ENCODE assay signal across 8 cellular contexts in genomic region chr7:30134523-30135270, GRCh38. TPM values are rescaled to one million over a fixed set of nuclear protein-coding genes. Genes with fewer than 3 reads are reported as not detected.
DNase-seq lines count a peak whose midpoint lies in the region; ATAC-seq and TF ChIP-seq lines count a peak whose summit lies in the region.

Gene MTURN, plus strand, starts transcription at chr7:30134986. Its CDS starts 151 bp downstream, at chr7:30135137.

- H3K9me3 Mint-ChIP-seq in GM23338: no peaks in the 10 kb centered on the region
- H3K9me3 Mint-ChIP-seq in natural killer cell treated with Interleukin-12 subunit alpha and Interleukin-12 subunit beta and Interleukin-15 and Interleukin-18, amount 100 ng/mL, for 72 hours: no peaks in the 10 kb centered on the region
- H3K9me3 Mint-ChIP-seq in stimulated activated naive B cell treated with anti-CD40 and anti-IgM and Interleukin-4, amounts not matched to agents 10 μg/mL and 1 μg/mL and 100 μg/mL, for 72 hours: no peaks in the 10 kb centered on the region

- H3K9me3 ChIP-seq in RWPE2 (ENCODE audit: severe bottlenecking): no peaks in the 10 kb centered on the region

- H3K27ac Mint-ChIP-seq in GM23338: peak within 1 kb of the TSS; percentile 91
- H3K27ac Mint-ChIP-seq in natural killer cell treated with Interleukin-12 subunit alpha and Interleukin-12 subunit beta and Interleukin-15 and Interleukin-18, amount 100 ng/mL, for 72 hours: peak within 1 kb of the TSS; percentile 51 to 63
- H3K27ac Mint-ChIP-seq in stimulated activated naive B cell treated with anti-CD40 and anti-IgM and Interleukin-4, amounts not matched to agents 10 μg/mL and 1 μg/mL and 100 μg/mL, for 72 hours: peak within 1 kb of the TSS; percentile 87

- H3K4me3 Mint-ChIP-seq in GM23338: peak within 1 kb of the TSS; percentile 92
- H3K4me3 Mint-ChIP-seq in natural killer cell treated with Interleukin-12 subunit alpha and Interleukin-12 subunit beta and Interleukin-15 and Interleukin-18, amount 100 ng/mL, for 72 hours: peak within 1 kb of the TSS; percentile 92
- peak within 1 kb of the TSS; percentile 93 to 95 for H3K4me3 Mint-ChIP-seq in stimulated activated naive B cell treated with anti-CD40 and anti-IgM and Interleukin-4, amounts not matched to agents 10 μg/mL and 1 μg/mL and 100 μg/mL, for 72 hours

- ATAC-seq in GM23338 (peak; percentile 65), RWPE2 (ENCODE audit: low read depth) (peak; percentile 69)
- peak; percentile 95 for ATAC-seq in natural killer cell treated with Interleukin-12 subunit alpha and Interleukin-12 subunit beta and Interleukin-15 and Interleukin-18, amount 100 ng/mL, for 72 hours
- peak; percentile 85 to 86 for ATAC-seq in stimulated activated naive B cell treated with anti-CD40 and anti-IgM and Interleukin-4, amounts not matched to agents 10 μg/mL and 1 μg/mL and 100 μg/mL, for 72 hours (replicated peaks)

- no peaks in the 10 kb centered on the region for H3F3A ChIP-seq in GM23338 (replicated peaks; ENCODE audit: low read depth)

- H3K27me3 Mint-ChIP-seq in GM23338 (ENCODE audit: insufficient read depth, low read depth, poor library complexity): peaks cover 19% of the 10 kb centered on the region
- H3K27me3 Mint-ChIP-seq in natural killer cell treated with Interleukin-12 subunit alpha and Interleukin-12 subunit beta and Interleukin-15 and Interleukin-18, amount 100 ng/mL, for 72 hours: peaks cover 5 to 11% of the 10 kb centered on the region in 2 donors
- peaks cover 5% of the 10 kb centered on the region in 2 donors for H3K27me3 Mint-ChIP-seq in stimulated activated naive B cell treated with anti-CD40 and anti-IgM and Interleukin-4, amounts not matched to agents 10 μg/mL and 1 μg/mL and 100 μg/mL, for 72 hours

- H3K4me1 ChIP-seq in GM23338 (ENCODE audit: insufficient read depth): no peaks in the 10 kb centered on the region
- no peaks in the 10 kb centered on the region for H3K4me1 ChIP-seq in RWPE2 (ENCODE audit: insufficient read depth, poor library complexity, severe bottlenecking)

- H3K27ac ChIP-seq in GM23338 (ENCODE audit: low read depth): peak within 1 kb of the TSS; percentile 2; the same call in 1 of the 2 replicates
- H3K27ac ChIP-seq in RWPE2 (ENCODE audit: poor library complexity, severe bottlenecking): peak within 1 kb of the TSS; percentile 31

- H4K20me1 ChIP-seq in GM23338 (replicated peaks; ENCODE audit: insufficient read depth): peaks cover 9% of the 10 kb centered on the region

- TF ChIP-seq CTCF in GM23338 (conservative IDR thresholded peaks at IDR 0.05; ENCODE audit: low read depth in 2 of 2) (no peak), RWPE2 (IDR thresholded peaks at IDR 0.05; ENCODE audit: poor library complexity, severe bottlenecking) (no peak), fibroblast of the aortic adventitia (IDR thresholded peaks at IDR 0.05; ENCODE audit: insufficient read depth, low read length) (no peak)

- H3K9me2 ChIP-seq in GM23338 (ENCODE audit: insufficient read depth): no peaks in the 10 kb centered on the region

- 0 out of 2 replicates have a peak, but pooled peaks cover 6% of the 10 kb centered on the region for H3K79me2 ChIP-seq in GM23338 (replicated peaks; ENCODE audit: insufficient read depth)

- H3K27me3 ChIP-seq in GM23338 (ENCODE audit: insufficient read depth) (peaks cover 28% of the 10 kb centered on the region), RWPE2 (ENCODE audit: insufficient read depth, poor library complexity, severe bottlenecking) (no peaks in the 10 kb centered on the region)

- peak within 1 kb of the TSS; percentile 89 for H3K4me3 ChIP-seq in GM23338
- H3K4me3 ChIP-seq in RWPE2 (ENCODE audit: severe bottlenecking): peak within 1 kb of the TSS; percentile 99
- peak within 1 kb of the TSS; percentile 89 for H3K4me3 ChIP-seq in fibroblast of the aortic adventitia (ENCODE audit: low read depth, low read length)

- H3K36me3 Mint-ChIP-seq in GM23338 (ENCODE audit: low read depth): no peaks in the 10 kb centered on the region; the same call in 2 of the 3 replicates
- H3K36me3 Mint-ChIP-seq in natural killer cell treated with Interleukin-12 subunit alpha and Interleukin-12 subunit beta and Interleukin-15 and Interleukin-18, amount 100 ng/mL, for 72 hours: no peaks in the 10 kb centered on the region
- peaks cover 0 to under 1% of the 10 kb centered on the region in 2 donors for H3K36me3 Mint-ChIP-seq in stimulated activated naive B cell treated with anti-CD40 and anti-IgM and Interleukin-4, amounts not matched to agents 10 μg/mL and 1 μg/mL and 100 μg/mL, for 72 hours

- H3K36me3 ChIP-seq in GM23338 (ENCODE audit: insufficient read depth) (no peaks in the 10 kb centered on the region), RWPE2 (ENCODE audit: low read depth) (no peaks in the 10 kb centered on the region)

- peak within 1 kb of the TSS; percentile 95 for H3K4me2 ChIP-seq in GM23338

- DNase-seq in DMS79 treated with DMSO at 0.1 percent for 48 hours (lab: John Stamatoyannopoulos, UW) (peak; percentile 76), GM23338 (ENCODE audit: low spot score) (peak; percentile 98), Kasumi-1 (lab: John Stamatoyannopoulos, UW) (peak; percentile 54 to 66), RWPE2 (ENCODE audit: low spot score) (peak; percentile 88), fibroblast of the aortic adventitia (ENCODE audit: low read depth) (peak; percentile 73)
- peak; percentile 95 for DNase-seq in activated effector memory CD4-positive, alpha-beta T cell treated with anti-CD3 and anti-CD28 coated beads, Interleukin-2, amount 50 U/mL, for 16 hours
- peak; percentile 84 for DNase-seq in natural killer cell treated with Interleukin-12 subunit alpha and Interleukin-12 subunit beta and Interleukin-15 and Interleukin-18, amount 100 ng/mL, for 72 hours (ENCODE audit: low spot score)
- DNase-seq in stimulated activated naive B cell treated with anti-CD40 and anti-IgM and Interleukin-4, amounts not matched to agents 10 μg/mL and 1 μg/mL and 100 μg/mL, for 72 hours: peak; percentile 65

- peaks cover 8% of the 10 kb centered on the region for H3K4me1 Mint-ChIP-seq in GM23338
- peaks cover 6 to 14% of the 10 kb centered on the region in 2 donors for H3K4me1 Mint-ChIP-seq in natural killer cell treated with Interleukin-12 subunit alpha and Interleukin-12 subunit beta and Interleukin-15 and Interleukin-18, amount 100 ng/mL, for 72 hours (ENCODE audit: low read depth in 2 of 2)
- peaks cover 6 to 14% of the 10 kb centered on the region in 2 donors for H3K4me1 Mint-ChIP-seq in stimulated activated naive B cell treated with anti-CD40 and anti-IgM and Interleukin-4, amounts not matched to agents 10 μg/mL and 1 μg/mL and 100 μg/mL, for 72 hours

- H2AFZ ChIP-seq in GM23338: peak within 1 kb of the TSS; percentile 96

TF ChIP-seq in GM23338, 12 proteins besides CTCF, POLR2A, EP300 and RAD21:
- TF ChIP-seq POLR2AphosphoS5 (IDR thresholded peaks at IDR 0.05; ENCODE audit: low read depth): peak; percentile 49
- no peak for TF ChIP-seq ETS1 (IDR thresholded peaks at IDR 0.05)
- peak; percentile 100 for TF ChIP-seq CREB1 (CRISPR knock-in tag; IDR thresholded peaks at IDR 0.05; ENCODE audit: low read depth)

RNA-seq across cellular contexts. Expression of gene MTURN, which starts in this region (rescaled TPM):
- 4.7 and 8.7 TPM in 2 replicates for total RNA-seq in GM23338 (2014; rRNA removed; shearing (Covaris generic))
- polyA plus RNA-seq in GM23338 (2016; fragmentation: Nextera tagmentation; extraction: Ambion mirVana): 3.0 and 3.1 TPM in 2 replicates
- total RNA-seq in fibroblast of the aortic adventitia (ENCODE audit: low replicate concordance): 29.8 and 67.8 TPM in 2 replicates
- 10 to 100 TPM in 1 of 2 donors, 1 to 10 TPM in 1; 3.6 to 10.2 TPM for total RNA-seq in natural killer cell treated with Interleukin-12 subunit alpha and Interleukin-12 subunit beta and Interleukin-15 and Interleukin-18, amount 100 ng/mL, for 72 hours

Comparison
In these comparisons a context has a peak if more than half of its experiments do, and no peak if none do; other contexts are left out.
1. Peak in every context shown above with its lines: DNase-seq, ATAC-seq, H3K4me3 ChIP-seq and H3K27ac ChIP-seq.